13 cellular contexts compared by ENCODE assay signal in genomic region chr11:125180413-125181305, GRCh38. TPM values are rescaled to one million over a fixed set of nuclear protein-coding genes. Genes with fewer than 3 reads are reported as not detected.
DNase-seq lines count a peak whose midpoint lies in the region; ATAC-seq and TF ChIP-seq lines count a peak whose summit lies in the region.
"Had no signal": no experiment of that assay in that cellular context is flagged by ENCODE, and none has a peak within 500 bp of the region (broad histone marks: within the 10 kb centered on the region; RNA-seq: fewer than 3 reads in every experiment).

No MANE protein-coding gene starts in this region.

- no peaks in the 10 kb centered on the region for H3K36me3 Mint-ChIP-seq in CD4-positive, alpha-beta T cell (ENCODE audit: low read depth)
- H3K36me3 Mint-ChIP-seq: CD4-positive, alpha-beta memory T cell had no signal

- H3K9me3 ChIP-seq in CD4-positive, alpha-beta T cell (ENCODE audit: control insufficient read depth, low read length) = no peaks in the 10 kb centered on the region
- H3K9me3 ChIP-seq: right lobe of liver had no signal

- peak; percentile 60 for ATAC-seq in GM21390 (IDR thresholded peaks at IDR 0.05; ENCODE audit: unreplicated experiment)
- peak; percentile 64 for ATAC-seq in HG03064 (IDR thresholded peaks at IDR 0.05; ENCODE audit: low read depth, unreplicated experiment)
- no peak for ATAC-seq in CD4-positive, alpha-beta T cell (ENCODE audit: poor library complexity)
- ATAC-seq in GM18498 (IDR thresholded peaks at IDR 0.05; ENCODE audit: unreplicated experiment) = no peak
- ATAC-seq: right lobe of liver had no signal

- peak; percentile 87 for DNase-seq in astrocyte of the cerebellum (ENCODE audit: low read depth)
- DNase-seq in renal cortical epithelial cell (ENCODE audit: low read depth) = peak; percentile 28
- no peak for DNase-seq in CD4-positive, alpha-beta T cell
- no peak for DNase-seq in NCI-H2029 (lab: John Stamatoyannopoulos, UW)
- DNase-seq in NCI-H1436 treated with DMSO at 0.1 percent for 48 hours (lab: John Stamatoyannopoulos, UW) = no peak
- DNase-seq: CD4-positive, alpha-beta memory T cell; central memory CD4-positive, alpha-beta T cell; NCI-H1694; right lobe of liver had no signal

- H3K9me3 Mint-ChIP-seq in CD4-positive, alpha-beta T cell = no peaks in the 10 kb centered on the region

- POLR2A ChIA-PET in CD4-positive, alpha-beta T cell (lab: Charles Lee) = no interaction called here

- H3K4me1 Mint-ChIP-seq in CD4-positive, alpha-beta T cell (ENCODE audit: low read depth) = no peaks in the 10 kb centered on the region
- H3K4me1 Mint-ChIP-seq: CD4-positive, alpha-beta memory T cell had no signal

- H3K27me3 Mint-ChIP-seq in CD4-positive, alpha-beta T cell = peaks cover 80% of the 10 kb centered on the region

- CTCF ChIA-PET in CD4-positive, alpha-beta T cell (lab: Charles Lee) = no interaction called here

- H3K4me3 Mint-ChIP-seq in CD4-positive, alpha-beta T cell = no peak overlapping the region
- H3K4me3 Mint-ChIP-seq: CD4-positive, alpha-beta memory T cell had no signal

- H3K27me3 ChIP-seq in CD4-positive, alpha-beta T cell (ENCODE audit: control insufficient read depth, insufficient read depth, low read length) = peaks cover 22% of the 10 kb centered on the region
- H3K27me3 ChIP-seq: right lobe of liver had no signal

- in situ Hi-C loops in astrocyte of the cerebellum (cut with HindIII; ENCODE audit: low sequenced_read_pairs) = no loop called here

- no peak overlapping the region for H3K4me3 ChIP-seq in astrocyte of the cerebellum (ENCODE audit: low read depth, low read length)
- H3K4me3 ChIP-seq: right lobe of liver had no signal

- H3K27ac Mint-ChIP-seq in CD4-positive, alpha-beta T cell = no peak overlapping the region

- no peak overlapping the region for H3K27ac ChIP-seq in CD4-positive, alpha-beta T cell (ENCODE audit: low read depth, low read length)
- H3K27ac ChIP-seq: right lobe of liver had no signal

- intact Hi-C loops in CD4-positive, alpha-beta T cell (cut with DNase I, micrococcal nuclease) = no loop called here

- peak; percentile 32 for TF ChIP-seq CTCF in astrocyte of the cerebellum (IDR thresholded peaks at IDR 0.05; ENCODE audit: low read depth, low read length, missing control alignments)
- no peak for TF ChIP-seq CTCF in CD4-positive, alpha-beta T cell (IDR thresholded peaks at IDR 0.05)

RNA-seq across cellular contexts. Expression of gene PKNOX2, which starts 16.1 kb away (rescaled TPM):
- not detected in 2 replicates for total RNA-seq in renal cortical epithelial cell
- not detected for total RNA-seq in CD4-positive, alpha-beta T cell
- total RNA-seq: CD4-positive, alpha-beta memory T cell; lung microvascular endothelial cell had no signal

Comparison
In these comparisons a context has a peak if more than half of its experiments do, and no peak if none do; other contexts are left out.
1. ATAC-seq: peak in GM21390 (single experiment) and HG03064 (single experiment); none in CD4-positive, alpha-beta T cell (single experiment) and GM18498 (single experiment).
2. DNase-seq: peak in astrocyte of the cerebellum (single experiment) and renal cortical epithelial cell (single experiment); none in CD4-positive, alpha-beta T cell (0 of 10), NCI-H2029 (single experiment) and NCI-H1436 treated with DMSO at 0.1 percent for 48 hours (single experiment).